ENCODE assay signal across 1 cellular context in the genomic region with DNA sequence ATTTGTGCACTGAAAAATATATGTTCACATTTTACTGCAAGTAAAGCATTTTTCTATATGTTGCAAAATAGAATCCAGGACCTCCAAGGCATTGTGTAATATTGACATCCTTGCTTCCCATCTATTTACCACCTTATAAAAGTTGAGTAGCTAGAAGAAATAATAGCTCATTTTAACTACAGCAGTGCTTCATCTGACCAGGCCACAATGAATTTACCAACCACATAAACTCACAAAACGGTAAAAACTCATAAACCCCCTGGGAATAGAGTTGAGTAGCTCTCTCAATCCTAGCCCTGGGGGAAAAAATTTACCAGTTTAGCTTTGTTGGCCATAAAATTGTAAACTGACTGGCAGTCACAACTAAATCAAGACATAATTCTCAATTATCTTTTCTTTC.
TF ChIP-seq lines count a peak whose summit lies in the region.

No MANE protein-coding gene starts in this region.

TF ChIP-seq in IMR-90, 13 proteins besides CTCF, POLR2A, EP300 and RAD21:
- TF ChIP-seq FOS (IDR thresholded peaks at IDR 0.05; ENCODE audit: low read depth, low read length) (no peak), CEBPB (IDR thresholded peaks at IDR 0.05; ENCODE audit: low read depth, low read length) (0 out of 2 replicates have a peak, but pooled peaks have one; percentile 11), MAZ (IDR thresholded peaks at IDR 0.05; ENCODE audit: borderline replicate concordance, low read depth, low read length) (no peak), NFE2L2 (IDR thresholded peaks at IDR 0.05; ENCODE audit: low read depth, low read length) (no peak), RCOR1 (IDR thresholded peaks at IDR 0.05; ENCODE audit: insufficient replicate concordance, low read length) (no peak), MAFK (IDR thresholded peaks at IDR 0.05; ENCODE audit: low read depth, low read length) (no peak)
- TF ChIP-seq, protein P1, sequence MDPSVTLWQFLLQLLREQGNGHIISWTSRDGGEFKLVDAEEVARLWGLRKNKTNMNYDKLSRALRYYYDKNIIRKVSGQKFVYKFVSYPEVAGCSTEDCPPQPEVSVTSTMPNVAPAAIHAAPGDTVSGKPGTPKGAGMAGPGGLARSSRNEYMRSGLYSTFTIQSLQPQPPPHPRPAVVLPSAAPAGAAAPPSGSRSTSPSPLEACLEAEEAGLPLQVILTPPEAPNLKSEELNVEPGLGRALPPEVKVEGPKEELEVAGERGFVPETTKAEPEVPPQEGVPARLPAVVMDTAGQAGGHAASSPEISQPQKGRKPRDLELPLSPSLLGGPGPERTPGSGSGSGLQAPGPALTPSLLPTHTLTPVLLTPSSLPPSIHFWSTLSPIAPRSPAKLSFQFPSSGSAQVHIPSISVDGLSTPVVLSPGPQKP (IDR thresholded peaks at IDR 0.05; ENCODE audit: borderline replicate concordance, low read depth, low read length) = no peak
